10 cellular contexts compared by ENCODE assay signal in genomic region chr5:150641006-150641570, GRCh38. TPM values are rescaled to one million over a fixed set of nuclear protein-coding genes. Genes with fewer than 3 reads are reported as not detected.
DNase-seq lines count a peak whose midpoint lies in the region; ATAC-seq and TF ChIP-seq lines count a peak whose summit lies in the region.
"Had no signal": no experiment of that assay in that cellular context is flagged by ENCODE, and none has a peak within 500 bp of the region (broad histone marks: within the 10 kb centered on the region; RNA-seq: fewer than 3 reads in every experiment).

No MANE protein-coding gene starts in this region.

- no peaks in the 10 kb centered on the region for H3K9me3 Mint-ChIP-seq in Calu3 (ENCODE audit: low read depth, unreplicated experiment)

- DNase-seq in Calu3 (no peak), astrocyte of the cerebellum (ENCODE audit: low read depth) (peak; percentile 51), left cardiac atrium (peak; percentile 84), T-helper 17 cell (no peak), NCI-H128 (lab: John Stamatoyannopoulos, UW; ENCODE audit: unreplicated experiment) (no peak), iPS-NIHi7 (ENCODE audit: extremely low spot score) (no peak), NCI-H774 (lab: John Stamatoyannopoulos, UW) (no peak)
- DNase-seq: activated CD4-positive, alpha-beta T cell treated with anti-CD3 and anti-CD28 coated beads, Interleukin-2, amount 50 U/mL, for 1 hour; NCI-H1930 had no signal

- H3K4me1 ChIP-seq in rectal smooth muscle tissue (ENCODE audit: control insufficient read depth, insufficient read depth, low read length) = peaks cover 45% of the 10 kb centered on the region

- H3K27me3 Mint-ChIP-seq in Calu3 (ENCODE audit: unreplicated experiment) = no peaks in the 10 kb centered on the region
- peaks cover 29% of the 10 kb centered on the region for H3K27me3 Mint-ChIP-seq in T-helper 17 cell

- H3K4me1 Mint-ChIP-seq in Calu3 (ENCODE audit: low read depth, unreplicated experiment) (peaks cover 68% of the 10 kb centered on the region), T-helper 17 cell (no peaks in the 10 kb centered on the region)

- no peaks in the 10 kb centered on the region for H3K36me3 ChIP-seq in rectal smooth muscle tissue (ENCODE audit: control insufficient read depth, insufficient read depth, low read length)

- no peaks in the 10 kb centered on the region for H3K9me3 ChIP-seq in T-helper 17 cell (ENCODE audit: control insufficient read depth, low read length, poor library complexity, severe bottlenecking)

- BruUV-seq in Calu3 (replicated peaks; lab: Mats Ljungman, UMichigan) = no TSS peak

- intact Hi-C loops in Calu3 (cut with micrococcal nuclease; ENCODE audit: unreplicated experiment) (loop anchor here (5.0 kb wide), 1 partner anchor 79 kb away; no protein-coding TSS in a partner anchor), left cardiac atrium (cut with DNase I) (loop anchor here in 1 of 2 donors (2.0 kb wide), 1 partner anchor 22 kb away; no protein-coding TSS in a partner anchor)

- H3K27ac Mint-ChIP-seq in Calu3 (ENCODE audit: unreplicated experiment) (peak overlapping the region; percentile 10), T-helper 17 cell (no peak overlapping the region)

- H3K36me3 Mint-ChIP-seq in Calu3 (ENCODE audit: insufficient read depth, unreplicated experiment) (peaks cover 39% of the 10 kb centered on the region), T-helper 17 cell (ENCODE audit: low read depth) (peaks cover 2% of the 10 kb centered on the region)

- TF ChIP-seq CTCF in Calu3 (IDR thresholded peaks at IDR 0.05; ENCODE audit: unreplicated experiment) = no peak
- no peak for TF ChIP-seq CTCF in astrocyte of the cerebellum (IDR thresholded peaks at IDR 0.05; ENCODE audit: low read depth, low read length, missing control alignments)

- in situ Hi-C loops in astrocyte of the cerebellum (cut with HindIII; ENCODE audit: low sequenced_read_pairs) = no loop called here

- H3K9ac ChIP-seq in rectal smooth muscle tissue (ENCODE audit: low read length) = no peak overlapping the region

- CTCF ChIA-PET in Calu3 (lab: Charles Lee) = interaction anchor here (0.6 to 0.9 kb wide), 2 partner anchors 9 to 10 kb away, joined by 3 to 4 read pairs; no protein-coding TSS in a partner anchor

- H3K4me3 Mint-ChIP-seq in Calu3 (ENCODE audit: low read depth, unreplicated experiment) = peak overlapping the region; percentile 19
- H3K4me3 Mint-ChIP-seq in T-helper 17 cell = no peak overlapping the region

- H3K27ac ChIP-seq in rectal smooth muscle tissue (ENCODE audit: low read depth, low read length) = peak overlapping the region; percentile 79

- peak; percentile 23 to 40 for ATAC-seq in left cardiac atrium
- no peak for ATAC-seq in T-helper 17 cell

- H3K27me3 ChIP-seq in rectal smooth muscle tissue (ENCODE audit: control insufficient read depth, insufficient read depth, low read length) = no peaks in the 10 kb centered on the region

- H3K4me3 ChIP-seq in astrocyte of the cerebellum (ENCODE audit: low read depth, low read length) = peak overlapping the region; percentile 46
- H3K4me3 ChIP-seq in rectal smooth muscle tissue (ENCODE audit: low read length) = peak overlapping the region; percentile 47

RNA-seq across cellular contexts. Expression of gene SYNPO, which starts 0.6 kb away (rescaled TPM):
- 0.92 and 2.5 TPM in 2 replicates for total RNA-seq in Calu3 (2022)
- 100 to 1,000 TPM; 503 to 769 TPM for total RNA-seq in left cardiac atrium
- total RNA-seq in T-helper 17 cell = 1 to 10 TPM in 1 of 2 donors, not detected in 1; 1.5 TPM

RNA-seq across cellular contexts. Expression of gene MYOZ3, which starts 20.0 kb away (rescaled TPM):
- not detected in 2 replicates for total RNA-seq in Calu3 (2022)
- 1 to 10 TPM; 2.9 to 3.0 TPM for total RNA-seq in left cardiac atrium
- total RNA-seq in T-helper 17 cell = not detected

RNA-seq across cellular contexts. Expression of gene RBM22, which starts 59.8 kb away (rescaled TPM):
- total RNA-seq in Calu3 (2022) (53.4 and 60.8 TPM in 2 replicates), left cardiac atrium (10 to 100 TPM; 27.2 to 28.2 TPM), T-helper 17 cell (100 to 1,000 TPM in 1 of 2 donors, 10 to 100 TPM in 1; 96.0 to 105 TPM)

Comparison
In these comparisons a context has a peak if more than half of its experiments do, and no peak if none do; other contexts are left out.
1. DNase-seq: peak in astrocyte of the cerebellum (single experiment) and left cardiac atrium (single experiment); none in Calu3 (single experiment), T-helper 17 cell (0 of 3), NCI-H128 (single experiment), iPS-NIHi7 (single experiment) and NCI-H774 (single experiment).
2. RNA of gene SYNPO, which starts 0.6 kb away (total RNA-seq): 503 to 769 TPM in left cardiac atrium; 1.5 TPM in T-helper 17 cell and 0.92 to 2.5 TPM in Calu3; every median in the first group is over 100 times any median in the second.